Comparison of ENCODE assay signal across 1 cellular context in the genomic region with DNA sequence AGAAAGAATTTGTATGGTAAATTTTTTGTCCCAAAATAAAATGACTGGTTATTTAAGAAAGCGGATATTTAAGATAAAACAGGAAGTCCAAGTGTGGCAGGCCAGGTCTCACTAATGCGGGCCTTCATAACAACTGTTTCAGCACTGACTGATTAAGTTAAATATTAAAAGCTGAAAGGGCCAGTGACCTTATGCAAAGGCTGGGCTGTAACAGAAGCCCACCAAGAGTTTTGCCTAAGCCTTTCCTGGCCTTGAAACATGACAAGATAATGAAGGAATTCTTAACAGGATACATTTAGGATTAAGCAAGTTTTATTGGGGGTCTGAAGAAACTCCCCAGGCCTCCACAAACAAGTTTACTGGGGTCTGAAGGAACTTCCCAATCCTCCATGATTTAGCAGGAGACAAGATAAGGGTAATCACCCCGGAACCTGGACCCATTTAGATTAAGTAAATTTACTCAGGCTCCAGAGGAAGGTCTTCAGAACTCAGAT.
TF ChIP-seq lines count a peak whose summit lies in the region.

No MANE protein-coding gene starts in this region.

TF ChIP-seq in GM23338, 12 proteins besides CTCF, POLR2A, EP300 and RAD21 (continued from another document):
- TF ChIP-seq, protein P1, sequence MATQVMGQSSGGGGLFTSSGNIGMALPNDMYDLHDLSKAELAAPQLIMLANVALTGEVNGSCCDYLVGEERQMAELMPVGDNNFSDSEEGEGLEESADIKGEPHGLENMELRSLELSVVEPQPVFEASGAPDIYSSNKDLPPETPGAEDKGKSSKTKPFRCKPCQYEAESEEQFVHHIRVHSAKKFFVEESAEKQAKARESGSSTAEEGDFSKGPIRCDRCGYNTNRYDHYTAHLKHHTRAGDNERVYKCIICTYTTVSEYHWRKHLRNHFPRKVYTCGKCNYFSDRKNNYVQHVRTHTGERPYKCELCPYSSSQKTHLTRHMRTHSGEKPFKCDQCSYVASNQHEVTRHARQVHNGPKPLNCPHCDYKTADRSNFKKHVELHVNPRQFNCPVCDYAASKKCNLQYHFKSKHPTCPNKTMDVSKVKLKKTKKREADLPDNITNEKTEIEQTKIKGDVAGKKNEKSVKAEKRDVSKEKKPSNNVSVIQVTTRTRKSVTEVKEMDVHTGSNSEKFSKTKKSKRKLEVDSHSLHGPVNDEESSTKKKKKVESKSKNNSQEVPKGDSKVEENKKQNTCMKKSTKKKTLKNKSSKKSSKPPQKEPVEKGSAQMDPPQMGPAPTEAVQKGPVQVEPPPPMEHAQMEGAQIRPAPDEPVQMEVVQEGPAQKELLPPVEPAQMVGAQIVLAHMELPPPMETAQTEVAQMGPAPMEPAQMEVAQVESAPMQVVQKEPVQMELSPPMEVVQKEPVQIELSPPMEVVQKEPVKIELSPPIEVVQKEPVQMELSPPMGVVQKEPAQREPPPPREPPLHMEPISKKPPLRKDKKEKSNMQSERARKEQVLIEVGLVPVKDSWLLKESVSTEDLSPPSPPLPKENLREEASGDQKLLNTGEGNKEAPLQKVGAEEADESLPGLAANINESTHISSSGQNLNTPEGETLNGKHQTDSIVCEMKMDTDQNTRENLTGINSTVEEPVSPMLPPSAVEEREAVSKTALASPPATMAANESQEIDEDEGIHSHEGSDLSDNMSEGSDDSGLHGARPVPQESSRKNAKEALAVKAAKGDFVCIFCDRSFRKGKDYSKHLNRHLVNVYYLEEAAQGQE (IDR thresholded peaks at IDR 0.05; ENCODE audit: unreplicated experiment): no peak
- TF ChIP-seq ZNF114 (CRISPR knock-in tag; IDR thresholded peaks at IDR 0.05): no peak
